In the genomic region with DNA sequence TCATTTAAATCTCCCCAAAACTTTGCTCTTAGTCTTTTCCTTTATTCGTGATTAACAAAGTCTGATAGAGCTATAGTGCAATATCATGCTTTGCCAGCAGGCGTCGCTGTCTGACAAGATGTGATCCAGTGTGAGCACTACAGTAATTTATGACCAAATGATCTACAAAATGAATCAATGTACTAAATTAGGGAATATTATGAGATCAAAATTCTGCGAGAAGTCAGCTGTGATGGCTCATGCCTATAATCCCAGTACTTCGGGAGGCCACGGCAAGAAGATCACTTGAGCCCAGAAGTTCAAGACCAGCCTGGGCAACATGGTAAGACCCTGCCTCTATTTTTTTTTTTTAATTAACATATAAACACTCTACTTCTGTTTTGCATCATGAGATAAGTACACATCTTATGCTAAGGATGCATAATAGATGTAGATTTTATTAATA, we compare ENCODE assay signal across 8 cellular contexts. TPM values are rescaled to one million over a fixed set of nuclear protein-coding genes. Genes with fewer than 3 reads are reported as not detected.
DNase-seq lines count a peak whose midpoint lies in the region; ATAC-seq, FAIRE-seq and TF ChIP-seq lines count a peak whose summit lies in the region.

No MANE protein-coding gene starts in this region.

- BruUV-seq in endothelial cell of umbilical vein (replicated peaks; lab: Mats Ljungman, UMichigan), result no TSS peak

- H3K27ac Mint-ChIP-seq in activated CD4-positive, alpha-beta memory T cell treated with anti-CD3 and anti-CD28 coated beads, Interleukin-2, amount 10 ng/mL, durations not matched to agents 7 days and 5 days, result no peak overlapping the region
- H3K27ac Mint-ChIP-seq in neural progenitor cell, result no peak overlapping the region

- peaks cover 41% of the 10 kb centered on the region for H3K4me1 Mint-ChIP-seq in activated CD4-positive, alpha-beta memory T cell treated with anti-CD3 and anti-CD28 coated beads, Interleukin-2, amount 10 ng/mL, durations not matched to agents 7 days and 5 days
- H3K4me1 Mint-ChIP-seq in neural progenitor cell, result peaks cover 10% of the 10 kb centered on the region

- DNase-seq in NCI-H1930 (lab: John Stamatoyannopoulos, UW) (peak; percentile 4 to 28), endothelial cell of umbilical vein (ENCODE audit: low read depth, low spot score) (peak; percentile 83), neural progenitor cell (ENCODE audit: low spot score) (peak; percentile 77), tibial nerve (ENCODE audit: low spot score in 2 of 2) (peak; percentile 67 to 85)
- DNase-seq in activated CD4-positive, alpha-beta memory T cell treated with anti-CD3 and anti-CD28 coated beads, Interleukin-2, amount 10 ng/mL, durations not matched to agents 7 days and 5 days, result peak; percentile 86

- TF ChIP-seq POLR2A in endothelial cell of umbilical vein (IDR thresholded peaks at IDR 0.05; ENCODE audit: low read depth, low read length), result no peak
- no peak for TF ChIP-seq POLR2A in tibial nerve (IDR thresholded peaks at IDR 0.05)

- peaks cover 10% of the 10 kb centered on the region for H3K4me1 ChIP-seq in endothelial cell of umbilical vein (ENCODE audit: control insufficient read depth, extremely low read depth, insufficient read depth, low read length)
- peaks cover 4% of the 10 kb centered on the region for H3K4me1 ChIP-seq in neural progenitor cell
- peaks cover 0 to 34% (median 10%) of the 10 kb centered on the region in 4 donors for H3K4me1 ChIP-seq in tibial nerve

- dilution Hi-C loops in endothelial cell of umbilical vein (cut with MboI; ENCODE audit: extremely low pct_ligation_motif_present, low sequenced_read_pairs), result no loop called here

- no peaks in the 10 kb centered on the region for H3K9me1 ChIP-seq in endothelial cell of umbilical vein (replicated peaks; ENCODE audit: control insufficient read depth, extremely low read depth, insufficient read depth, low read length)

- H2AFZ ChIP-seq in endothelial cell of umbilical vein (ENCODE audit: low read depth, low read length), result no peak overlapping the region
- H2AFZ ChIP-seq in neural progenitor cell (replicated peaks), result no peak overlapping the region

- peaks cover 20% of the 10 kb centered on the region for H3F3A ChIP-seq in neural progenitor cell (ENCODE audit: low read depth)

- no peak for ATAC-seq in HG02763 (IDR thresholded peaks at IDR 0.05; ENCODE audit: unreplicated experiment)
- no peak for ATAC-seq in GM18511 (IDR thresholded peaks at IDR 0.05; ENCODE audit: unreplicated experiment)

- H3K9me3 ChIP-seq in endothelial cell of umbilical vein (replicated peaks; ENCODE audit: control insufficient read depth, insufficient read depth, low read length) (no peaks in the 10 kb centered on the region), neural progenitor cell (ENCODE audit: low read depth) (peaks cover 6% of the 10 kb centered on the region), tibial nerve (peaks cover 0 to 51% (median 10%) of the 10 kb centered on the region in 4 donors)

- no peak for TF ChIP-seq EP300 in tibial nerve (IDR thresholded peaks at IDR 0.05)

- POLR2A ChIA-PET in activated CD4-positive, alpha-beta memory T cell treated with anti-CD3 and anti-CD28 coated beads, Interleukin-2, amount 10 ng/mL, durations not matched to agents 7 days and 5 days (lab: Charles Lee), result interaction anchor here (1.0 to 2.4 kb wide), 4 partner anchors 13 to 202 kb away, joined by 3 to 11 read pairs (median 8); no protein-coding TSS in a partner anchor
- POLR2A ChIA-PET in endothelial cell of umbilical vein (lab: Charles Lee), result interaction anchor here (0.6 kb wide), 1 partner anchor 111 kb away, joined by 3 read pairs; no protein-coding TSS in a partner anchor

- peaks cover 34% of the 10 kb centered on the region for H3K36me3 Mint-ChIP-seq in activated CD4-positive, alpha-beta memory T cell treated with anti-CD3 and anti-CD28 coated beads, Interleukin-2, amount 10 ng/mL, durations not matched to agents 7 days and 5 days (ENCODE audit: low read depth)
- H3K36me3 Mint-ChIP-seq in neural progenitor cell, result peaks cover 5% of the 10 kb centered on the region

- H3K4me3 ChIP-seq in endothelial cell of umbilical vein (replicated peaks in 1 of 3; ENCODE audit: insufficient read depth in 1 of 3, low read depth in 1 of 3, low read length in 3 of 3) (no peak overlapping the region), neural progenitor cell (no peak overlapping the region), tibial nerve (no peak overlapping the region)

- H3K36me3 ChIP-seq in endothelial cell of umbilical vein (ENCODE audit: control insufficient read depth in 2 of 2, extremely low read depth in 1 of 2, insufficient read depth in 2 of 2, low read length in 2 of 2), result no peaks in the 10 kb centered on the region
- no peaks in the 10 kb centered on the region for H3K36me3 ChIP-seq in neural progenitor cell
- H3K36me3 ChIP-seq in tibial nerve, result no peaks in the 10 kb centered on the region

- WGBS in tibial nerve, 2 donors, result 50 to 52% methylated on average over 6 of the region's 6 CpGs

- no peak overlapping the region for H3K4me3 Mint-ChIP-seq in activated CD4-positive, alpha-beta memory T cell treated with anti-CD3 and anti-CD28 coated beads, Interleukin-2, amount 10 ng/mL, durations not matched to agents 7 days and 5 days
- H3K4me3 Mint-ChIP-seq in neural progenitor cell, result no peak overlapping the region

- H3K79me2 ChIP-seq in endothelial cell of umbilical vein (ENCODE audit: control insufficient read depth, insufficient read depth, low read length) (peaks cover 6% of the 10 kb centered on the region), neural progenitor cell (ENCODE audit: low read depth) (no peaks in the 10 kb centered on the region)

- peaks cover 31% of the 10 kb centered on the region for H3K9me3 Mint-ChIP-seq in activated CD4-positive, alpha-beta memory T cell treated with anti-CD3 and anti-CD28 coated beads, Interleukin-2, amount 10 ng/mL, durations not matched to agents 7 days and 5 days
- peaks cover 31% of the 10 kb centered on the region for H3K9me3 Mint-ChIP-seq in neural progenitor cell

- H3K27me3 ChIP-seq in endothelial cell of umbilical vein (ENCODE audit: control insufficient read depth in 2 of 2, insufficient read depth in 2 of 2, low read length in 2 of 2) (no peaks in the 10 kb centered on the region), neural progenitor cell (peaks cover 23% of the 10 kb centered on the region), tibial nerve (no peaks in the 10 kb centered on the region)

- no peak overlapping the region for H3K9ac ChIP-seq in endothelial cell of umbilical vein (replicated peaks; ENCODE audit: extremely low read depth, insufficient read depth, low read length)
- no peak overlapping the region for H3K9ac ChIP-seq in neural progenitor cell

- H3K27ac ChIP-seq in endothelial cell of umbilical vein (ENCODE audit: insufficient read depth, low read depth, low read length) (no peak overlapping the region), neural progenitor cell (no peak overlapping the region), tibial nerve (peak overlapping the region in 2 of 4 donors; percentile 85 to 98)

- intact Hi-C loops in endothelial cell of umbilical vein (cut with micrococcal nuclease), result loop anchor here (1.0 to 2.0 kb wide), 4 partner anchors 22 to 284 kb away; no protein-coding TSS in a partner anchor

- CTCF ChIA-PET in activated CD4-positive, alpha-beta memory T cell treated with anti-CD3 and anti-CD28 coated beads, Interleukin-2, amount 10 ng/mL, durations not matched to agents 7 days and 5 days (lab: Charles Lee), result interaction anchor here (0.5 to 6.2 kb wide), 26 partner anchors 7 to 207 kb away, joined by 3 to 52 read pairs (median 4); no protein-coding TSS in a partner anchor
- CTCF ChIA-PET in endothelial cell of umbilical vein (lab: Charles Lee), result interaction anchor here (0.6 to 6.2 kb wide), 48 partner anchors 8 to 327 kb away, joined by 3 to 317 read pairs (median 4); a partner anchor contains a TSS

- H3K27me3 Mint-ChIP-seq in activated CD4-positive, alpha-beta memory T cell treated with anti-CD3 and anti-CD28 coated beads, Interleukin-2, amount 10 ng/mL, durations not matched to agents 7 days and 5 days, result peaks cover 7% of the 10 kb centered on the region
- peaks cover 15% of the 10 kb centered on the region for H3K27me3 Mint-ChIP-seq in neural progenitor cell (ENCODE audit: insufficient read depth, low read depth)

- H4K20me1 ChIP-seq in endothelial cell of umbilical vein (replicated peaks; ENCODE audit: control insufficient read depth, extremely low read depth, insufficient read depth, low read length) (no peaks in the 10 kb centered on the region), neural progenitor cell (ENCODE audit: low read depth) (no peaks in the 10 kb centered on the region)

- peak; percentile 77 for FAIRE-seq in endothelial cell of umbilical vein (lab: Jason Lieb, UNC)

- TF ChIP-seq CTCF in GM12801 (IDR thresholded peaks at IDR 0.05; ENCODE audit: extremely low read depth, insufficient read length) (peak; percentile 49), endothelial cell of umbilical vein (IDR thresholded peaks at IDR 0.05; ENCODE audit: extremely low read depth in 1 of 2, insufficient read depth in 1 of 2, low read depth in 1 of 2, low read length in 2 of 2) (peak; percentile 72 to 84), neural progenitor cell (IDR thresholded peaks at IDR 0.05) (peak; percentile 100), tibial nerve (IDR thresholded peaks at IDR 0.05) (peak; percentile 58 to 91 (median 85))

- H3K4me2 ChIP-seq in endothelial cell of umbilical vein (ENCODE audit: insufficient read depth, low read length) (no peak overlapping the region), neural progenitor cell (no peak overlapping the region)

RNA-seq across cellular contexts. Expression of a gene that starts 3.6 kb away (rescaled TPM):
- total RNA-seq in activated CD4-positive, alpha-beta memory T cell treated with anti-CD3 and anti-CD28 coated beads, Interleukin-2, amount 10 ng/mL, durations not matched to agents 7 days and 5 days, result 10 to 100 TPM; 17.4 to 18.0 TPM
- total RNA-seq in endothelial cell of umbilical vein (41.9 and 50.9 TPM in 2 replicates), neural progenitor cell (ENCODE audit: low replicate concordance) (2.8 and 7.1 TPM in 2 replicates), tibial nerve (10 to 100 TPM; 18.9 to 64.9 (median 41.8) TPM)
- 61.2 and 66.7 TPM in 2 replicates for polyA plus RNA-seq in endothelial cell of umbilical vein
- polyA plus RNA-seq in endothelial cell of umbilical vein (2011; cell fraction: cytosol; rRNA removed), result 39.4 and 39.6 TPM in 2 replicates
- polyA plus RNA-seq in endothelial cell of umbilical vein (2011; cell fraction: nucleus; rRNA removed), result 30.4 and 32.4 TPM in 2 replicates
- 25.2 and 26.0 TPM in 2 replicates for polyA plus RNA-seq in endothelial cell of umbilical vein (2012)
- 68.1 and 84.0 TPM in 2 replicates for polyA minus RNA-seq in endothelial cell of umbilical vein
- 6.3 TPM for polyA minus RNA-seq in endothelial cell of umbilical vein (2011; cell fraction: cytosol; rRNA and poly(A)+ RNA removed)
- polyA minus RNA-seq in endothelial cell of umbilical vein (2011; cell fraction: nucleus; rRNA and poly(A)+ RNA removed), result 27.8 and 30.8 TPM in 2 replicates

RNA-seq across cellular contexts. Expression of a gene that starts 54.5 kb away (rescaled TPM):
- 10 to 100 TPM; 12.9 to 13.2 TPM for total RNA-seq in activated CD4-positive, alpha-beta memory T cell treated with anti-CD3 and anti-CD28 coated beads, Interleukin-2, amount 10 ng/mL, durations not matched to agents 7 days and 5 days
- total RNA-seq in endothelial cell of umbilical vein, result 29.0 and 40.1 TPM in 2 replicates
- polyA plus RNA-seq in endothelial cell of umbilical vein, result 24.5 and 26.9 TPM in 2 replicates
- 22.5 and 26.8 TPM in 2 replicates for polyA plus RNA-seq in endothelial cell of umbilical vein (2011; cell fraction: cytosol; rRNA removed)
- polyA plus RNA-seq in endothelial cell of umbilical vein (2011; cell fraction: nucleus; rRNA removed), result 19.4 and 21.4 TPM in 2 replicates
- 20.4 and 21.0 TPM in 2 replicates for polyA plus RNA-seq in endothelial cell of umbilical vein (2012)
- 31.0 and 33.4 TPM in 2 replicates for polyA minus RNA-seq in endothelial cell of umbilical vein
- polyA minus RNA-seq in endothelial cell of umbilical vein (2011; cell fraction: cytosol; rRNA and poly(A)+ RNA removed), result 3.4 TPM
- polyA minus RNA-seq in endothelial cell of umbilical vein (2011; cell fraction: nucleus; rRNA and poly(A)+ RNA removed), result 11.2 and 11.9 TPM in 2 replicates
- total RNA-seq in neural progenitor cell (ENCODE audit: low replicate concordance), result 6.0 and 15.2 TPM in 2 replicates
- total RNA-seq in tibial nerve, result 10 to 100 TPM; 53.1 to 88.6 (median 72.7) TPM

Comparison
In these comparisons a context has a peak if more than half of its experiments do, and no peak if none do; other contexts are left out.
1. CTCF ChIP-seq: peak in every context shown above with its lines; median percentile 100 in neural progenitor cell; 85 in tibial nerve; 78 in endothelial cell of umbilical vein; 49 in GM12801.
2. DNase-seq: peak in every context shown above with its lines; median percentile 86 in activated CD4-positive, alpha-beta memory T cell treated with anti-CD3 and anti-CD28 coated beads, Interleukin-2, amount 10 ng/mL, durations not matched to agents 7 days and 5 days; 83 in endothelial cell of umbilical vein; 77 in neural progenitor cell; 76 in tibial nerve; 16 in NCI-H1930.